8 cellular contexts compared by ENCODE assay signal in the genomic region with DNA sequence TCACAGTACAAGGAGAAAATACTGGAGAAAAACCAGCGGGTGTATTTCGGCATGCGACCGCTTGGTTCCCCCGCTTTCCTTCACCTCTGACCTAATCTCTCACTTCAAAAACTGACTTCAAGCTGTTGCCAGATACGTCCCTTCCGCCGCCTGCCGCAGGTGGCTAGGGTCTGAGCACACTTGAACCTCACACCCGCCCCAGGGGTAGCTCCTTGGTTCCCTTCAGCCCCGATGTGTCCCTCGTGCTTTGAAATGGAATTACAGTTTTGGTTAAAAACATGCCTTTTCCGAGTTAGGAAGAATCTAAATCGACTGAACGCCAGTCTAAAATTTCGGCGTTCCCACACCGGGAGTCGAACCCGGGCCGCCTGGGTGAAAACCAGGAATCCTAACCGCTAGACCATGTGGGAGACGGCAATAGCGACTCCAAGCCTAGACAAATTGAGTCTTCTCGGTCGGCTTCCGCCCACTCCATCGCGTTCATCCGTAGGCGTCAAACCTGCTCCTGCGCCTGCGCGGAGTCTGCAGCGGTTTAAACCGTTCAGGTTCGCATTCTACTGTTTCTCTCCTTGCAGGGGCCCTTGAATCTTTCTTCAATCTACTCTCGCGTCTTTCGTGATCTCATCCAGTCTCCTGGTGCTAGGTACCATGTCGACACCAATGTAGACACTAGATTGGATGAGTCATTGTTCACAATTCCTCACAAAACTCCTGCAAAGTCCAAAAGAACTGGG.
DNase-seq lines count a peak whose midpoint lies in the region; ATAC-seq, FAIRE-seq and TF ChIP-seq lines count a peak whose summit lies in the region.

No MANE protein-coding gene starts in this region.

- H3K27me3 ChIP-seq in ascending aorta: no peaks in the 10 kb centered on the region
- no peaks in the 10 kb centered on the region for H3K27me3 ChIP-seq in right cardiac atrium (ENCODE audit: control insufficient read depth, insufficient read depth)
- no peaks in the 10 kb centered on the region for H3K27me3 ChIP-seq in prostate gland (replicated peaks; ENCODE audit: insufficient read depth)

- peak; percentile 97 for FAIRE-seq in GM12892 (lab: Jason Lieb, UNC)

- DNase-seq in GM12892 (ENCODE audit: insufficient read length): peak; percentile 58
- peak; percentile 93 to 94 for DNase-seq in NCI-H187 (lab: John Stamatoyannopoulos, UW)
- DNase-seq in T-helper 2 cell: peak; percentile 89 to 97 (median 95)
- peak; percentile 82 to 97 for DNase-seq in ascending aorta (ENCODE audit: low spot score in 2 of 2)
- peak; percentile 94 to 98 (median 98) for DNase-seq in right cardiac atrium
- DNase-seq in prostate gland (ENCODE audit: low spot score): peak; percentile 95

- H3K27ac ChIP-seq in ascending aorta: peak overlapping the region; percentile 98
- H3K27ac ChIP-seq in right cardiac atrium (ENCODE audit: low read length): peak overlapping the region; percentile 97
- peak overlapping the region; percentile 96 to 97 for H3K27ac ChIP-seq in prostate gland
- H3K27ac ChIP-seq in urinary bladder (ENCODE audit: low read depth): peak overlapping the region; percentile 93

- H3K4me1 ChIP-seq in ascending aorta (peaks cover 21 to 38% of the 10 kb centered on the region in 2 donors), right cardiac atrium (ENCODE audit: control insufficient read depth, insufficient read depth, low read length) (peaks cover 3% of the 10 kb centered on the region), prostate gland (replicated peaks) (peaks cover 20% of the 10 kb centered on the region), urinary bladder (ENCODE audit: insufficient read depth) (no peaks in the 10 kb centered on the region)

- no peak for TF ChIP-seq POLR2A in GM12892 (IDR thresholded peaks at IDR 0.05; ENCODE audit: low read depth, low read length)
- TF ChIP-seq POLR2A in prostate gland (IDR thresholded peaks at IDR 0.05): peak; percentile 61

- ATAC-seq in HG02884 (IDR thresholded peaks at IDR 0.05; ENCODE audit: unreplicated experiment): peak; percentile 81
- ATAC-seq in right cardiac atrium: peak; percentile 87 to 92

- WGBS in right cardiac atrium: under 1% methylated on average over 41 of the region's 41 CpGs
- under 1% methylated on average over 41 of the region's 41 CpGs for WGBS in prostate gland
- WGBS in urinary bladder: under 1% methylated on average over 41 of the region's 41 CpGs

- no peaks in the 10 kb centered on the region for H3K9me3 ChIP-seq in ascending aorta
- no peaks in the 10 kb centered on the region for H3K9me3 ChIP-seq in right cardiac atrium (ENCODE audit: control insufficient read depth, low read length)
- H3K9me3 ChIP-seq in prostate gland: no peaks in the 10 kb centered on the region

- H3K36me3 ChIP-seq in ascending aorta: no peaks in the 10 kb centered on the region
- no peaks in the 10 kb centered on the region for H3K36me3 ChIP-seq in prostate gland
- H3K36me3 ChIP-seq in urinary bladder (ENCODE audit: insufficient read depth): no peaks in the 10 kb centered on the region

- intact Hi-C loops in ascending aorta (cut with DNase I) (loop anchor here (1.0 to 5.0 kb wide), 5 partner anchors 13 to 425 kb away; partner anchors contain the start of gene TPT1), right cardiac atrium (cut with DNase I) (no loop called here), prostate gland (cut with DNase I) (loop anchor here (2.0 to 5.0 kb wide), 2 partner anchors 335 to 430 kb away; no protein-coding TSS in a partner anchor)

- H3K4me3 ChIP-seq in ascending aorta (peak overlapping the region; percentile 42 to 60), right cardiac atrium (ENCODE audit: low read length) (peak overlapping the region; percentile 50), prostate gland (peak overlapping the region; percentile 21 to 32), urinary bladder (ENCODE audit: low read depth, low read length) (peak overlapping the region; percentile 35)

- peak; percentile 53 to 81 (median 62) for TF ChIP-seq CTCF in ascending aorta (IDR thresholded peaks at IDR 0.05)
- TF ChIP-seq CTCF in prostate gland (IDR thresholded peaks at IDR 0.05): peak in 2 of 4 experiments; percentile 46 to 54

Comparison
In these comparisons a context has a peak if more than half of its experiments do, and no peak if none do; other contexts are left out.
1. Peak in every context shown above with its lines: DNase-seq, ATAC-seq, H3K4me3 ChIP-seq and H3K27ac ChIP-seq.
2. intact Hi-C loops: an anchor here in ascending aorta (1.0 to 5.0 kb wide) and prostate gland (2.0 to 5.0 kb wide); none called in right cardiac atrium.